Comparison of ENCODE assay signal across 28 cellular contexts in the genomic region with DNA sequence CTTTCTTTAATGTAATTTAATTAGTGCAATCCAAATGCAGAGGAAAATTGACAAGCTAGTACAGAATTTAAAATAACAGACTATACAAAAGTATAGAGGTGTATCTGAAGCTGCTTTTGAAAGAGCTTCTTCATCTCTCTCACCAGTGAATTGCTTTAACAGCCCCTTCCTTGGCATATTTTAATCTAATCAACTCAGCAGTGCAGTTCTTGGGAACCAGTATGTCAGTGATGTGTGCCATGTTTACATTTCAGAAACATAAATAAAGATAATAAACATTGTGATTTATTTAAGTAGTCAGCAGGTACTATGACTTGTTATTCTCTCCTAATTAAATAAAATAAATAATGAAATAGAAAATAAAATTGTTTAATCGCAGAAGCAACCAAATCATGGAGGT.
"Had no signal": no experiment of that assay in that cellular context is flagged by ENCODE, and none has a peak within 500 bp of the region (broad histone marks: within the 10 kb centered on the region; RNA-seq: fewer than 3 reads in every experiment).

No MANE protein-coding gene starts in this region.

- H3K4me3 ChIP-seq: colonic mucosa, coronary artery, dorsolateral prefrontal cortex, esophagus muscularis mucosa, esophagus squamous epithelium, gastrocnemius medialis, gastroesophageal sphincter, heart left ventricle, heart right ventricle had no signal

- DNase-seq: colonic mucosa; cortex of kidney; dermis blood vessel endothelial cell; dorsolateral prefrontal cortex; effector CD4-positive, alpha-beta T cell; effector CD8-positive, alpha-beta T cell; effector memory CD4-positive, alpha-beta T cell; effector memory CD8-positive, alpha-beta T cell; endodermal cell; erythroblast; esophagus squamous epithelium; foreskin fibroblast; foreskin keratinocyte; foreskin melanocyte; gastrocnemius medialis; glutamatergic neuron; head of caudate nucleus; heart left ventricle; heart right ventricle had no signal

- H3K4me1 ChIP-seq: colonic mucosa, esophagus muscularis mucosa, esophagus squamous epithelium, foreskin keratinocyte, gastrocnemius medialis, gastroesophageal sphincter, heart left ventricle, heart right ventricle had no signal

- H3K9me3 ChIP-seq: colonic mucosa, esophagus muscularis mucosa, gastrocnemius medialis, gastroesophageal sphincter had no signal

- H3K27me3 ChIP-seq: colonic mucosa, dorsolateral prefrontal cortex, esophagus muscularis mucosa, esophagus squamous epithelium, foreskin keratinocyte, gastrocnemius medialis, gastroesophageal sphincter, heart left ventricle, heart right ventricle had no signal

- H3K36me3 ChIP-seq: colonic mucosa, esophagus muscularis mucosa, esophagus squamous epithelium, gastrocnemius medialis, gastroesophageal sphincter, heart left ventricle, heart right ventricle had no signal

- FAIRE-seq: colon, endometrium, endothelial cell of umbilical vein, frontal cortex had no signal

- ATAC-seq: effector memory CD8-positive, alpha-beta T cell; esophagus mucosa; foreskin keratinocyte; gastrocnemius medialis; gastroesophageal sphincter; heart left ventricle; heart right ventricle had no signal

- H3K27ac ChIP-seq: colonic mucosa, coronary artery, dorsolateral prefrontal cortex, epithelial cell of prostate, esophagus muscularis mucosa, esophagus squamous epithelium, foreskin keratinocyte, gastrocnemius medialis, gastroesophageal sphincter, heart left ventricle, heart right ventricle had no signal
